ENCODE assay signal across 9 cellular contexts in genomic region chr22:50170453-50171318, GRCh38. TPM values are rescaled to one million over a fixed set of nuclear protein-coding genes. Genes with fewer than 3 reads are reported as not detected.
DNase-seq lines count a peak whose midpoint lies in the region; ATAC-seq and TF ChIP-seq lines count a peak whose summit lies in the region.
"Had no signal": no experiment of that assay in that cellular context is flagged by ENCODE, and none has a peak within 500 bp of the region (broad histone marks: within the 10 kb centered on the region; RNA-seq: fewer than 3 reads in every experiment).

TSS of gene PANX2 (plus strand) at chr22:50170731. CDS start at chr22:50170731, 0 bp downstream.

- peaks cover 30% of the 10 kb centered on the region for H3K27me3 Mint-ChIP-seq in activated naive CD4-positive, alpha-beta T cell treated with anti-CD3 and anti-CD28 coated beads for 36 hours (ENCODE audit: low read depth)

- no peak for DNase-seq in activated naive CD4-positive, alpha-beta T cell treated with anti-CD3 and anti-CD28 coated beads for 36 hours
- DNase-seq in activated naive CD4-positive, alpha-beta T cell treated with Interleukin-2 at 50 U/mL for 16 hours = no peak
- DNase-seq in ascending aorta (ENCODE audit: low spot score in 2 of 2) (no peak), lung microvascular endothelial cell (ENCODE audit: low read depth in 2 of 2) (peak; percentile 24 to 48), cerebellar nuclear complex (lab: John Stamatoyannopoulos, UW) (no peak), SK-N-DZ (ENCODE audit: low spot score) (no peak)

- intact Hi-C loops in activated naive CD4-positive, alpha-beta T cell treated with anti-CD3 and anti-CD28 coated beads for 36 hours (cut with micrococcal nuclease) = loop anchor here (1.0 kb wide), 2 partner anchors 21 to 39 kb away; no protein-coding TSS in a partner anchor
- intact Hi-C loops in ascending aorta (cut with DNase I) = no loop called here

- H3K27ac ChIP-seq in ascending aorta (no peak within 1 kb of the TSS), urinary bladder (ENCODE audit: low read depth) (no peak within 1 kb of the TSS)

- H3K27ac Mint-ChIP-seq in activated naive CD4-positive, alpha-beta T cell treated with anti-CD3 and anti-CD28 coated beads for 36 hours = no peak within 1 kb of the TSS

- no peaks in the 10 kb centered on the region for H3K27me3 ChIP-seq in ascending aorta

- peaks cover 4 to 5% of the 10 kb centered on the region in 2 donors for H3K4me1 ChIP-seq in ascending aorta
- H3K4me1 ChIP-seq in urinary bladder (ENCODE audit: insufficient read depth) = no peaks in the 10 kb centered on the region

- peaks cover 2% of the 10 kb centered on the region for H3K4me1 Mint-ChIP-seq in activated naive CD4-positive, alpha-beta T cell treated with anti-CD3 and anti-CD28 coated beads for 36 hours (ENCODE audit: low read depth)

- H3K36me3 ChIP-seq in ascending aorta (no peaks in the 10 kb centered on the region), urinary bladder (ENCODE audit: insufficient read depth) (no peaks in the 10 kb centered on the region)

- peak within 1 kb of the TSS; percentile 68 to 69 for H3K4me3 ChIP-seq in ascending aorta
- peak within 1 kb of the TSS; percentile 65 for H3K4me3 ChIP-seq in urinary bladder (ENCODE audit: low read depth, low read length)

- peak within 1 kb of the TSS; percentile 75 for H3K4me3 Mint-ChIP-seq in activated naive CD4-positive, alpha-beta T cell treated with anti-CD3 and anti-CD28 coated beads for 36 hours

- H3K9me3 Mint-ChIP-seq in activated naive CD4-positive, alpha-beta T cell treated with anti-CD3 and anti-CD28 coated beads for 36 hours = no peaks in the 10 kb centered on the region

- no peaks in the 10 kb centered on the region for H3K9me3 ChIP-seq in ascending aorta

- no peak for TF ChIP-seq CTCF in ascending aorta (IDR thresholded peaks at IDR 0.05)

- 9% methylated on average over 96 of the region's 105 CpGs for WGBS in urinary bladder

- CTCF ChIA-PET in activated naive CD4-positive, alpha-beta T cell treated with anti-CD3 and anti-CD28 coated beads for 36 hours (lab: Charles Lee) = no interaction called here

- no peaks in the 10 kb centered on the region for H3K36me3 Mint-ChIP-seq in activated naive CD4-positive, alpha-beta T cell treated with anti-CD3 and anti-CD28 coated beads for 36 hours (ENCODE audit: low read depth)

- no peak for ATAC-seq in HG03045 (IDR thresholded peaks at IDR 0.05; ENCODE audit: unreplicated experiment)

RNA-seq across cellular contexts. Expression of gene PANX2, which starts in this region (rescaled TPM):
- total RNA-seq in activated naive CD4-positive, alpha-beta T cell treated with anti-CD3 and anti-CD28 coated beads for 36 hours = 1 to 10 TPM; 1.2 to 1.7 TPM
- total RNA-seq in ascending aorta = 0.32 TPM
- 0.40 and 0.44 TPM in 2 replicates for total RNA-seq in lung microvascular endothelial cell
- total RNA-seq in urinary bladder = 0.63 TPM
- polyA plus RNA-seq in urinary bladder = 2.3 TPM
- 1.7 and 2.2 TPM in 2 replicates for polyA plus RNA-seq in SK-N-DZ (2014; cell fraction: cytosol; rRNA removed)
- polyA plus RNA-seq in SK-N-DZ (2014; cell fraction: nucleus; rRNA removed) = 1.8 and 2.6 TPM in 2 replicates
- total RNA-seq: RPMI7951 had no signal

Comparison
In these comparisons a context has a peak if more than half of its experiments do, and no peak if none do; other contexts are left out.
1. Peak in DNase-seq in lung microvascular endothelial cell; RNA of the gene not detected or under 1 TPM.